Comparison of ENCODE assay signal across 2 cellular contexts in the genomic region with DNA sequence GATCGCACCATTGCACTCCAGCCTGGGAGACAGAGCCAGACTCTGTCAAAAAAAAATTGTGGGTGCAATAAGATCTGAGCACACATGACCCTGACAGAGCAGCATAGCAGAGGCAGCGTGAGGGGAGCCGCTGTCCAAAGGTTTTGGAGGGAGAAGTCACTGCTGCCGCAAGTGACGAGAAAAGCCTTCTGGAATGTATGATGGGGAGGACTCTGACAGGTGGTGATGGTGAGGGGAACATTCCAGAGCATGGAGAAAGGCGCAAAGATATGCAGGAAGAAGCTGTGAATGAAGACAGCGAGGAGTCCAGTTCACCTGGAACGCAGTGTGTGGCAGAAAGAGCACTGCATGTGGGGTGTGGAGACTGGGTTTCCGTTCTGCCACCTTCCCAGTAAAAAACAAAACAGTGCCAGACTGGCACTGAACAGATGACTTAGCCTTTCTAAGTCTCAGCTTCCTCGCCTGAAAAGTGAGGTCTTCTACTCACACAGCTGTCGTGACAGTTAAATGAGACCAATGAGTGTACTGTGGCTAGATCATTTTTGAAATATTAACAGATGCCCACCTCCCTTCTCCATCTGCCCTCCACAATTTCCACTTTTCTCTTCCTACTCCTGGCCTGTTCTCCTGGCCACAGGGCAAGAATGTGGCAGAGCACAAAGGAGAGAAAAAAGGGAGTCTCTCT.
TF ChIP-seq lines count a peak whose summit lies in the region.

No MANE protein-coding gene starts in this region.

TF ChIP-seq in IMR-90, 13 proteins besides CTCF, POLR2A, EP300 and RAD21:
- no peak for TF ChIP-seq CEBPB (IDR thresholded peaks at IDR 0.05; ENCODE audit: low read depth, low read length)
- TF ChIP-seq NFE2L2 (IDR thresholded peaks at IDR 0.05; ENCODE audit: low read depth, low read length): no peak
- TF ChIP-seq BHLHE40 (IDR thresholded peaks at IDR 0.05; ENCODE audit: low read depth, low read length): no peak
- no peak for TF ChIP-seq MXI1 (IDR thresholded peaks at IDR 0.05; ENCODE audit: borderline replicate concordance, low read depth, low read length)
- no peak for TF ChIP-seq MAFK (IDR thresholded peaks at IDR 0.05; ENCODE audit: low read depth, low read length)
- no peak for TF ChIP-seq RCOR1 (IDR thresholded peaks at IDR 0.05; ENCODE audit: insufficient replicate concordance, low read length)
- TF ChIP-seq, protein P1, sequence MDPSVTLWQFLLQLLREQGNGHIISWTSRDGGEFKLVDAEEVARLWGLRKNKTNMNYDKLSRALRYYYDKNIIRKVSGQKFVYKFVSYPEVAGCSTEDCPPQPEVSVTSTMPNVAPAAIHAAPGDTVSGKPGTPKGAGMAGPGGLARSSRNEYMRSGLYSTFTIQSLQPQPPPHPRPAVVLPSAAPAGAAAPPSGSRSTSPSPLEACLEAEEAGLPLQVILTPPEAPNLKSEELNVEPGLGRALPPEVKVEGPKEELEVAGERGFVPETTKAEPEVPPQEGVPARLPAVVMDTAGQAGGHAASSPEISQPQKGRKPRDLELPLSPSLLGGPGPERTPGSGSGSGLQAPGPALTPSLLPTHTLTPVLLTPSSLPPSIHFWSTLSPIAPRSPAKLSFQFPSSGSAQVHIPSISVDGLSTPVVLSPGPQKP (IDR thresholded peaks at IDR 0.05; ENCODE audit: borderline replicate concordance, low read depth, low read length): no peak
- TF ChIP-seq, protein P2, sequence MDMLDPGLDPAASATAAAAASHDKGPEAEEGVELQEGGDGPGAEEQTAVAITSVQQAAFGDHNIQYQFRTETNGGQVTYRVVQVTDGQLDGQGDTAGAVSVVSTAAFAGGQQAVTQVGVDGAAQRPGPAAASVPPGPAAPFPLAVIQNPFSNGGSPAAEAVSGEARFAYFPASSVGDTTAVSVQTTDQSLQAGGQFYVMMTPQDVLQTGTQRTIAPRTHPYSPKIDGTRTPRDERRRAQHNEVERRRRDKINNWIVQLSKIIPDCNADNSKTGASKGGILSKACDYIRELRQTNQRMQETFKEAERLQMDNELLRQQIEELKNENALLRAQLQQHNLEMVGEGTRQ (IDR thresholded peaks at IDR 0.05; ENCODE audit: low read depth, low read length): no peak
TF ChIP-seq in IMR-90: peak in this region for 0.

TF ChIP-seq in H1, 55 proteins besides CTCF, POLR2A, EP300 and RAD21:
- TF ChIP-seq TEAD4 (IDR thresholded peaks at IDR 0.05; ENCODE audit: low read depth, low read length): peak; percentile 32; the same call in 1 of the 2 replicates
- TF ChIP-seq, protein P3, sequence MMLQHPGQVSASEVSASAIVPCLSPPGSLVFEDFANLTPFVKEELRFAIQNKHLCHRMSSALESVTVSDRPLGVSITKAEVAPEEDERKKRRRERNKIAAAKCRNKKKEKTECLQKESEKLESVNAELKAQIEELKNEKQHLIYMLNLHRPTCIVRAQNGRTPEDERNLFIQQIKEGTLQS (IDR thresholded peaks at IDR 0.05; ENCODE audit: insufficient read depth, low read depth, low read length): no peak
- TF ChIP-seq YY1 (IDR thresholded peaks at IDR 0.05; ENCODE audit: low read depth, low read length): no peak
- no peak for TF ChIP-seq TAF1 (IDR thresholded peaks at IDR 0.05; ENCODE audit: low read depth, low read length)
- TF ChIP-seq ZNF274 (IDR thresholded peaks at IDR 0.05; ENCODE audit: borderline replicate concordance, extremely low read depth, low read length): no peak
- TF ChIP-seq, protein P4, sequence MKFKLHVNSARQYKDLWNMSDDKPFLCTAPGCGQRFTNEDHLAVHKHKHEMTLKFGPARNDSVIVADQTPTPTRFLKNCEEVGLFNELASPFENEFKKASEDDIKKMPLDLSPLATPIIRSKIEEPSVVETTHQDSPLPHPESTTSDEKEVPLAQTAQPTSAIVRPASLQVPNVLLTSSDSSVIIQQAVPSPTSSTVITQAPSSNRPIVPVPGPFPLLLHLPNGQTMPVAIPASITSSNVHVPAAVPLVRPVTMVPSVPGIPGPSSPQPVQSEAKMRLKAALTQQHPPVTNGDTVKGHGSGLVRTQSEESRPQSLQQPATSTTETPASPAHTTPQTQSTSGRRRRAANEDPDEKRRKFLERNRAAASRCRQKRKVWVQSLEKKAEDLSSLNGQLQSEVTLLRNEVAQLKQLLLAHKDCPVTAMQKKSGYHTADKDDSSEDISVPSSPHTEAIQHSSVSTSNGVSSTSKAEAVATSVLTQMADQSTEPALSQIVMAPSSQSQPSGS (IDR thresholded peaks at IDR 0.05; ENCODE audit: low read length): no peak
- no peak for TF ChIP-seq MAFK (IDR thresholded peaks at IDR 0.05; ENCODE audit: low read depth, low read length)
- TF ChIP-seq, protein P5, sequence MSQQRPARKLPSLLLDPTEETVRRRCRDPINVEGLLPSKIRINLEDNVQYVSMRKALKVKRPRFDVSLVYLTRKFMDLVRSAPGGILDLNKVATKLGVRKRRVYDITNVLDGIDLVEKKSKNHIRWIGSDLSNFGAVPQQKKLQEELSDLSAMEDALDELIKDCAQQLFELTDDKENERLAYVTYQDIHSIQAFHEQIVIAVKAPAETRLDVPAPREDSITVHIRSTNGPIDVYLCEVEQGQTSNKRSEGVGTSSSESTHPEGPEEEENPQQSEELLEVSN (IDR thresholded peaks at IDR 0.05): 0 out of 2 replicates have a peak, but pooled peaks have one; percentile 15
- no peak for TF ChIP-seq SP1 (IDR thresholded peaks at IDR 0.05; ENCODE audit: low read depth, low read length)
- no peak for TF ChIP-seq SAP30 (IDR thresholded peaks at IDR 0.05; ENCODE audit: insufficient read depth, insufficient replicate concordance, low read length)
TF ChIP-seq in H1: peak in this region for 2.
